Comparison of ENCODE assay signal across 8 cellular contexts in the genomic region with DNA sequence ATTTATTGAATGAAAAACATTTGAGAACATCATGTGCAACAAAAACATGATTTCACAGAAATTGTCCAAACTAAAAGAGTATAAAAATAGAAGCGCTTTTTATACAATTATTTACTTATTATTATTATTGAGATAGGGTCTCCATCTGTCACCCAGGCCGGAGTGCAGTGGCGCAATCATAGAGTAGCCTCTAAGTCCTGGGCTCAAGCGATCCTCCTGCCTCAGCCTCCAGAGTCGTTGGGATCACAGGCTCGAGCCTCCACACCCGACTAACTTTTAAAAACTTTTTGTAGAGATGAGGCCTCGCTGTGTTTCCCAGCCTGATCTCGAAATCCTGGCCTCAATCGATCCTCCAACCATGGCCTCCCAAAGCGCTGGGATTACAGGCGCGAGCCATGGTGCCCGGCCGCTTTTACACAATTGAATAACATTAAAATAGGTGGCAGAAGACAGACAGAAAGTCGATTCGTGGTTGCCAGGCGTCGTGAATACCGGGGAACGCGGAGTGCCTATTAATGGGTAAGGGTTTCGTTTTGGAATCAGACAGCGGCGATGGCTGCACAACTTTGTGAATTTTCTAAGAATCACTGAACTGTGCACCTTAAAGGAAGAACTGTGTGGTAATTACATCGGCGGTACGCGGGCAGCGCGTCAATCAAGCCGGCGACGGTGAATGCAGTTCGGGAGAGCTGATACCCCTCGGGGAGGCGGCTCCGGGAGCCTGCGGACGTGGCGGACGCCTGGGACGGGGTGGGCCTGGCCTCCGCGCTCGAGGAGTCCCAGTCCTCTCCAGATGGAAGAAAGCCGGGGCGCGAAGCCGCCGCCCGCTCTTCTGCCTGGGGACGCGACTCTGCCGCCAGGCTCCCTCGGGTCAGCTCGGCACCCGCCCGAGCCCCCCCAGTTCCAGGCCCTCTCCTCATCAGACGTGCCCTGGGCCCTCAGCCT. TPM values are rescaled to one million over a fixed set of nuclear protein-coding genes. Genes with fewer than 3 reads are reported as not detected.
DNase-seq lines count a peak whose midpoint lies in the region; ATAC-seq and TF ChIP-seq lines count a peak whose summit lies in the region.

No MANE protein-coding gene starts in this region.

- no peak for TF ChIP-seq POLR2A in prostate gland (IDR thresholded peaks at IDR 0.05)

- DNase-seq in CD1c-positive myeloid dendritic cell (ENCODE audit: extremely low spot score) (peak; percentile 26), GM19240 (ENCODE audit: insufficient read length, low spot score) (peak; percentile 45), RKO (ENCODE audit: low spot score) (peak; percentile 66), cardiac septum (ENCODE audit: low spot score) (peak; percentile 80), prostate gland (ENCODE audit: low spot score) (peak; percentile 37), AML-193 (lab: John Stamatoyannopoulos, UW) (no peak)
- DNase-seq in activated naive CD4-positive, alpha-beta T cell treated with anti-CD3 and anti-CD28 coated beads, Interleukin-2, amount 50 U/mL, for 16 hours: peak; percentile 43

- H3K36me3 ChIP-seq in prostate gland: no peaks in the 10 kb centered on the region

- peak overlapping the region; percentile 83 to 97 for H3K27ac ChIP-seq in prostate gland

- TF ChIP-seq CTCF in prostate gland (IDR thresholded peaks at IDR 0.05): no peak

- H3K4me1 ChIP-seq in prostate gland (replicated peaks): no peaks in the 10 kb centered on the region

- WGBS in prostate gland: 9% methylated on average over 48 of the region's 60 CpGs

- intact Hi-C loops in cardiac septum (cut with DNase I): loop anchor here (2.0 to 5.0 kb wide), 4 partner anchors 17 to 109 kb away; a partner anchor contains a TSS
- intact Hi-C loops in prostate gland (cut with DNase I): loop anchor here (5.0 kb wide), 1 partner anchor 54 kb away; a partner anchor contains a TSS

- H3K27me3 ChIP-seq in prostate gland (replicated peaks; ENCODE audit: insufficient read depth): no peaks in the 10 kb centered on the region

- no peaks in the 10 kb centered on the region for H3K9me3 ChIP-seq in prostate gland

- ATAC-seq in HG03432 (IDR thresholded peaks at IDR 0.05; ENCODE audit: unreplicated experiment): peak; percentile 39

- H3K4me3 ChIP-seq in prostate gland: peak overlapping the region; percentile 70 to 92

RNA-seq across cellular contexts. Expression of a gene that starts 0.8 kb away (rescaled TPM):
- total RNA-seq in cardiac septum (26.5 TPM), prostate gland (10 to 100 TPM; 38.0 to 53.1 TPM)

RNA-seq across cellular contexts. Expression of a gene that starts 53.4 kb away (rescaled TPM):
- total RNA-seq in cardiac septum (44.3 TPM), prostate gland (100 to 1,000 TPM; 108 to 158 TPM)

Comparison
In these comparisons a context has a peak if more than half of its experiments do, and no peak if none do; other contexts are left out.
1. DNase-seq: peak in CD1c-positive myeloid dendritic cell (single experiment), GM19240 (single experiment), RKO (single experiment), activated naive CD4-positive, alpha-beta T cell treated with anti-CD3 and anti-CD28 coated beads, Interleukin-2, amount 50 U/mL, for 16 hours (single experiment), cardiac septum (single experiment) and prostate gland (single experiment); none in AML-193 (0 of 2).